Comparison of ENCODE assay signal across 24 cellular contexts in the genomic region with DNA sequence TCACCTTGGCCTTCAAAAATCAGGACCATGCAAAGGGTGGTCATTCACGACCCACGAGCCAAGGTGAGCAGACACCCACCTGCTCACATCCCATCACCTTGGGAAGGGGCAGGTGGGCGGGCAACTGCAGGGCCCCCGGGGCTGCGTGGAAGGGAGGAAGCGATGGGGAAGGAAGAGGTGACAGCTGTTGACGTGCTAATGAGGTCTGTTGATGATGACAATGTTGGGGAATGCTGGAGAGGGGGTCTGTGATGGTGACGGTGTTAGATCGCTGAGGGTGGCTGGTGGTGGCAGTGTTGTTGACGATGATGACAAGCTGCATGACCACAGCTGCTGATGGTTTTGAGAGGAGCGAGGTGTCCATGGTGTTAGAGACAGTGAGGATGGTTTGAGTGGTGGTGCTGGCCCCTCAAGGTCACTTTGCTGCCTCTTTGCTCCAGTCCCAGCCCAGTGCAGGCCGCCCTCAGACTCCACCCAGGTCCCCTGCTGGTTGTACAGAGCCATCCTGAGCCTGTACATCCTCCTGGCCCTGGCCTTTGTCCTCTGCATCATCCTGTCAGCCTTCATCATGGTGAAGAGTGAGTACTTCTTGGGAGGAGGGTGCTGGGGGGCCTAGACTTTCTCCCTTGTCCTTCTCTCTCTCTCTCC. TPM values are rescaled to one million over a fixed set of nuclear protein-coding genes. Genes with fewer than 3 reads are reported as not detected.
DNase-seq lines count a peak whose midpoint lies in the region; ATAC-seq, FAIRE-seq and TF ChIP-seq lines count a peak whose summit lies in the region.
"Had no signal": no experiment of that assay in that cellular context is flagged by ENCODE, and none has a peak within 500 bp of the region (broad histone marks: within the 10 kb centered on the region; RNA-seq: fewer than 3 reads in every experiment).

No MANE protein-coding gene starts in this region.

- no peak for TF ChIP-seq CTCF in natural killer cell (IDR thresholded peaks at IDR 0.05)
- TF ChIP-seq CTCF in lower lobe of right lung (IDR thresholded peaks at IDR 0.05): no peak

- H3K4me1 ChIP-seq in lower lobe of right lung: peaks cover 14% of the 10 kb centered on the region
- H3K4me1 ChIP-seq: foreskin keratinocyte, prostate gland had no signal

- intact Hi-C loops in natural killer cell (cut with micrococcal nuclease): loop anchor here (10.0 kb wide), 1 partner anchor 323 kb away; no protein-coding TSS in a partner anchor
- intact Hi-C loops in lower lobe of right lung (cut with DNase I): no loop called here

- H3K27ac Mint-ChIP-seq in natural killer cell: peak overlapping the region in 1 of 2 donors; percentile 59
- peak overlapping the region in 1 of 2 donors; percentile 47 for H3K27ac Mint-ChIP-seq in natural killer cell treated with Interleukin-12 subunit alpha and Interleukin-12 subunit beta and Interleukin-15 and Interleukin-18, amount 100 ng/mL, for 72 hours

- H3K9me3 Mint-ChIP-seq in natural killer cell: no peaks in the 10 kb centered on the region
- H3K9me3 Mint-ChIP-seq in natural killer cell treated with Interleukin-12 subunit alpha and Interleukin-12 subunit beta and Interleukin-15 and Interleukin-18, amount 100 ng/mL, for 72 hours: no peaks in the 10 kb centered on the region
- H3K9me3 Mint-ChIP-seq: stimulated activated naive CD8-positive, alpha-beta T cell treated with anti-CD3 and anti-CD28 coated beads, Interleukin-15, amount 100 ng/mL, for 72 hours had no signal

- no peaks in the 10 kb centered on the region for H3K9me3 ChIP-seq in lower lobe of right lung
- H3K9me3 ChIP-seq: Caco-2, prostate gland, vagina had no signal

- ATAC-seq in natural killer cell (peak in 1 of 3 donors; percentile 20), lower lobe of right lung (no peak)
- ATAC-seq in natural killer cell treated with Interleukin-12 subunit alpha and Interleukin-12 subunit beta and Interleukin-15 and Interleukin-18, amount 100 ng/mL, for 72 hours: no peak
- ATAC-seq: activated CD8-positive, alpha-beta T cell treated with anti-CD3 and anti-CD28 coated beads, Interleukin-2, amount 10 ng/mL, durations not matched to agents 7 days and 5 days; foreskin keratinocyte; HCT116; left cardiac atrium; SK-N-SH treated with all-trans-retinoic acid at 6 μM for 48 hours; stimulated activated naive CD8-positive, alpha-beta T cell treated with anti-CD3 and anti-CD28 coated beads, Interleukin-15, amount 100 ng/mL, for 72 hours had no signal

- peak overlapping the region; percentile 35 for H3K4me3 Mint-ChIP-seq in natural killer cell
- no peak overlapping the region for H3K4me3 Mint-ChIP-seq in natural killer cell treated with Interleukin-12 subunit alpha and Interleukin-12 subunit beta and Interleukin-15 and Interleukin-18, amount 100 ng/mL, for 72 hours
- H3K4me3 Mint-ChIP-seq: activated CD8-positive, alpha-beta T cell treated with anti-CD3 and anti-CD28 coated beads, Interleukin-2, amount 10 ng/mL, durations not matched to agents 7 days and 5 days had no signal

- peaks cover 13 to 23% of the 10 kb centered on the region in 2 donors for H3K27me3 Mint-ChIP-seq in natural killer cell (ENCODE audit: low read depth in 2 of 2)
- peaks cover 26 to 28% of the 10 kb centered on the region in 2 donors for H3K27me3 Mint-ChIP-seq in natural killer cell treated with Interleukin-12 subunit alpha and Interleukin-12 subunit beta and Interleukin-15 and Interleukin-18, amount 100 ng/mL, for 72 hours

- FAIRE-seq in RCC 7860 (lab: Jason Lieb, UNC): no peak
- FAIRE-seq: colon, endothelial cell of umbilical vein, G401.6 had no signal

- H3K36me3 Mint-ChIP-seq in natural killer cell: no peaks in the 10 kb centered on the region
- no peaks in the 10 kb centered on the region for H3K36me3 Mint-ChIP-seq in natural killer cell treated with Interleukin-12 subunit alpha and Interleukin-12 subunit beta and Interleukin-15 and Interleukin-18, amount 100 ng/mL, for 72 hours

- no peak for DNase-seq in natural killer cell
- no peak for DNase-seq in natural killer cell treated with Interleukin-12 subunit alpha and Interleukin-12 subunit beta and Interleukin-15 and Interleukin-18, amount 100 ng/mL, for 72 hours (ENCODE audit: low spot score)
- DNase-seq in UCSD-AML1 (lab: John Stamatoyannopoulos, UW; ENCODE audit: unreplicated experiment): peak; percentile 34
- DNase-seq in lower lobe of right lung: no peak
- no peak for DNase-seq in RCC 7860 (ENCODE audit: low spot score)
- DNase-seq in stimulated activated CD8-positive, alpha-beta memory T cell treated with anti-CD3 and anti-CD28 coated beads, Interleukin-4, amount 100 ng/mL, for 48 hours: no peak
- no peak for DNase-seq in activated CD4-positive, CD25-positive, alpha-beta regulatory T cell (lab: John Stamatoyannopoulos, UW)
- no peak for DNase-seq in NCI-H187 treated with DMSO at 0.1 percent for 48 hours (lab: John Stamatoyannopoulos, UW)
- DNase-seq: activated CD8-positive, alpha-beta T cell treated with anti-CD3 and anti-CD28 coated beads, Interleukin-2, amount 10 ng/mL, durations not matched to agents 7 days and 5 days; Caco-2; foreskin keratinocyte; left cardiac atrium; NCI-H1048; NCI-H526; PC-9; stimulated activated naive CD8-positive, alpha-beta T cell treated with anti-CD3 and anti-CD28 coated beads, Interleukin-15, amount 100 ng/mL, for 72 hours had no signal

- peaks cover 4% of the 10 kb centered on the region for H3K27me3 ChIP-seq in lower lobe of right lung (ENCODE audit: low read depth)
- H3K27me3 ChIP-seq: vagina had no signal

- H3K36me3 ChIP-seq in lower lobe of right lung: peaks cover 9% of the 10 kb centered on the region
- H3K36me3 ChIP-seq: prostate gland had no signal

- peaks cover 13 to 43% of the 10 kb centered on the region in 2 donors for H3K4me1 Mint-ChIP-seq in natural killer cell
- H3K4me1 Mint-ChIP-seq in natural killer cell treated with Interleukin-12 subunit alpha and Interleukin-12 subunit beta and Interleukin-15 and Interleukin-18, amount 100 ng/mL, for 72 hours (ENCODE audit: low read depth in 2 of 2): peaks cover 18 to 39% of the 10 kb centered on the region in 2 donors

- peak overlapping the region; percentile 100 for H3K4me3 ChIP-seq in lower lobe of right lung
- H3K4me3 ChIP-seq: PC-9, prostate gland, vagina had no signal

- H3K27ac ChIP-seq in lower lobe of right lung: peak overlapping the region; percentile 53
- H3K27ac ChIP-seq: foreskin keratinocyte, PC-9, prostate gland, vagina had no signal

RNA-seq across cellular contexts. Expression of a gene that starts 0.9 kb away (rescaled TPM):
- total RNA-seq in natural killer cell (1 to 10 TPM in 2 of 3 donors, under 1 TPM in 1; 0.59 to 4.8 (median 1.8) TPM), lower lobe of right lung (184 TPM)
- not detected for total RNA-seq in natural killer cell treated with Interleukin-12 subunit alpha and Interleukin-12 subunit beta and Interleukin-15 and Interleukin-18, amount 100 ng/mL, for 72 hours
- total RNA-seq: activated CD8-positive, alpha-beta T cell treated with anti-CD3 and anti-CD28 coated beads, Interleukin-2, amount 10 ng/mL, durations not matched to agents 7 days and 5 days; Caco-2; endothelial cell of umbilical vein; foreskin keratinocyte; PC-9; vagina had no signal

RNA-seq across cellular contexts. Expression of a gene that starts 2.8 kb away (rescaled TPM):
- total RNA-seq in natural killer cell (10 to 100 TPM; 53.8 to 58.8 (median 54.2) TPM), lower lobe of right lung (75.3 TPM)
- 10 to 100 TPM; 57.9 to 75.7 TPM for total RNA-seq in natural killer cell treated with Interleukin-12 subunit alpha and Interleukin-12 subunit beta and Interleukin-15 and Interleukin-18, amount 100 ng/mL, for 72 hours

RNA-seq across cellular contexts. Expression of a gene that starts 8.9 kb away (rescaled TPM):
- total RNA-seq in natural killer cell: 1 to 10 TPM in 1 of 3 donors, not detected in 2; 3.8 TPM
- not detected for total RNA-seq in natural killer cell treated with Interleukin-12 subunit alpha and Interleukin-12 subunit beta and Interleukin-15 and Interleukin-18, amount 100 ng/mL, for 72 hours
- total RNA-seq in lower lobe of right lung: 21.1 TPM
- total RNA-seq: Caco-2, endothelial cell of umbilical vein, foreskin keratinocyte, mucosa of gallbladder, PC-9, prostate gland, vagina had no signal

RNA-seq across cellular contexts. Expression of a gene that starts 24.1 kb away (rescaled TPM):
- total RNA-seq in natural killer cell (1 to 10 TPM in 2 of 3 donors, under 1 TPM in 1; 0.52 to 1.2 (median 1.0) TPM), lower lobe of right lung (0.50 TPM)
- under 1 TPM in 1 of 2 donors, not detected in 1; 0.78 TPM for total RNA-seq in natural killer cell treated with Interleukin-12 subunit alpha and Interleukin-12 subunit beta and Interleukin-15 and Interleukin-18, amount 100 ng/mL, for 72 hours
- total RNA-seq: Caco-2, endothelial cell of umbilical vein, foreskin keratinocyte, PC-9, vagina had no signal

RNA-seq across cellular contexts. Expression of a gene that starts 40.9 kb away (rescaled TPM):
- total RNA-seq in natural killer cell: 100 to 1,000 TPM; 366 to 409 (median 384) TPM
- total RNA-seq in natural killer cell treated with Interleukin-12 subunit alpha and Interleukin-12 subunit beta and Interleukin-15 and Interleukin-18, amount 100 ng/mL, for 72 hours: 100 to 1,000 TPM; 233 to 247 TPM
- total RNA-seq in lower lobe of right lung: 200 TPM

Comparison
In these comparisons a context has a peak if more than half of its experiments do, and no peak if none do; other contexts are left out.
1. RNA of a gene that starts 0.9 kb away (total RNA-seq): 184 TPM in lower lobe of right lung (single experiment); 0.59 to 4.8 TPM in natural killer cell and not detected in natural killer cell treated with Interleukin-12 subunit alpha and Interleukin-12 subunit beta and Interleukin-15 and Interleukin-18, amount 100 ng/mL, for 72 hours; every median in the first group is over 10 times any median in the second.